ENCODE assay signal across 10 cellular contexts in the genomic region with DNA sequence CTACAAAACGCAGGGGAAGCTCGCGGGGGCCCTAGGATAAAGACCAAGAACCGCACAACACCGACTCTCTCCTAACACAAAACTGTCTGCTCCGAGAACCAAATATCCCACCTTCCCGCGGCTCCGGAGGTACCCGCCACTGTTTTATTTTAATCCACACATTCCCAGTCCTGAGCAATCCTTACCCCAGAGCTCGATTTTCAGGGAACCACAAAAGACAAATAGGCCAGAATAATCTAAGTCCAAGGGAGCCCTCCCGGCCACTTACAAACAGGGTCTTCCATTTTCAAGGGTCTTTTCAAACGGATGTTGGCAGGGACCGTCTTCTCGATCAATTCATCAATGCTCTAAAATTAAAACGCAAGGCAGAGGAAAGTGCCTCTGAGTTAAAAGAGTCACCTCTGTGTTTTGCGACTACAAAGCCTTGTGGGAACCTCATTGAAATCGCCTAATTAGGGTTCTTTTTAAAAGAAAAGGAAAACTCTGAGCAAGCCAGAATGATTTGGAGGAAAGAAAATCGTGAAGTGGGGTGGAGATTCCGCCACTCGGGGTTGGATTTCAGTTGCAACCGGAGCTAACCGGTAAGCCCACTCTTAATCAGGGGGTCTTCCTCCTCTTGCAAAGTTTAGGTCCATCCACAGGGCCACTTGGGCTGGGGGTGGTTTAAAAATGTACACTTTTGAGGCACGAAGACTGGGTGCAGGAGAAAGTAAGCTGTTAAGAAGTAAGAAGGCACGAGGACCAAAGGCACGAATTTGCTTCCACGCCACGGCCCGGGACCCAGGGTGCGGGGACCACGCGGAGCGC. TPM values are rescaled to one million over a fixed set of nuclear protein-coding genes. Genes with fewer than 3 reads are reported as not detected.
DNase-seq lines count a peak whose midpoint lies in the region; ATAC-seq and TF ChIP-seq lines count a peak whose summit lies in the region.
"Had no signal": no experiment of that assay in that cellular context is flagged by ENCODE, and none has a peak within 500 bp of the region (broad histone marks: within the 10 kb centered on the region; RNA-seq: fewer than 3 reads in every experiment).

No MANE protein-coding gene starts in this region.

- no peak overlapping the region for H3K18ac ChIP-seq in mesendoderm (ENCODE audit: low read length)

- H2BK15ac ChIP-seq in mesendoderm (replicated peaks; ENCODE audit: low read depth): no peak overlapping the region

- no peak overlapping the region for H2AK5ac ChIP-seq in mesendoderm (ENCODE audit: low read length)

- H3K9me3 ChIP-seq in heart right ventricle: no peaks in the 10 kb centered on the region
- no peaks in the 10 kb centered on the region for H3K9me3 ChIP-seq in right cardiac atrium (ENCODE audit: control insufficient read depth, low read length)
- H3K9me3 ChIP-seq in ascending aorta: no peaks in the 10 kb centered on the region
- H3K9me3 ChIP-seq in upper lobe of left lung: no peaks in the 10 kb centered on the region
- H3K9me3 ChIP-seq: SJSA1 had no signal

- no peak overlapping the region for H2BK120ac ChIP-seq in mesendoderm (ENCODE audit: low read depth, low read length)

- no peak overlapping the region for H2BK5ac ChIP-seq in mesendoderm (ENCODE audit: low read length)

- peaks cover 4% of the 10 kb centered on the region for H3K79me2 ChIP-seq in mesendoderm (ENCODE audit: control insufficient read depth, insufficient read depth, low read length)

- peak overlapping the region; percentile 67 for H3K9ac ChIP-seq in mesendoderm (ENCODE audit: low read length)

- H3K4me1 ChIP-seq in heart right ventricle (peaks cover 4 to 17% (median 16%) of the 10 kb centered on the region in 9 donors), right cardiac atrium (ENCODE audit: control insufficient read depth, insufficient read depth, low read length) (peaks cover 2% of the 10 kb centered on the region), ascending aorta (peaks cover 4 to 7% of the 10 kb centered on the region in 2 donors), mesendoderm (ENCODE audit: control insufficient read depth, low read depth, low read length) (no peaks in the 10 kb centered on the region), upper lobe of left lung (peaks cover 11 to 24% (median 14%) of the 10 kb centered on the region in 4 donors)
- H3K4me1 ChIP-seq: SJSA1 had no signal

- no peak overlapping the region for H3K23ac ChIP-seq in mesendoderm (ENCODE audit: low read length)

- TF ChIP-seq POLR2A in upper lobe of left lung (IDR thresholded peaks at IDR 0.05): no peak

- H3K4me3 ChIP-seq in heart right ventricle (peak overlapping the region in 9 of 10 donors; percentile 36 to 55 (median 47)), right cardiac atrium (ENCODE audit: low read length) (no peak overlapping the region), ascending aorta (peak overlapping the region; percentile 69 to 85), mesendoderm (ENCODE audit: low read length) (peak overlapping the region; percentile 9), upper lobe of left lung (peak overlapping the region in 3 of 4 donors; percentile 41 to 51 (median 50))
- H3K4me3 ChIP-seq: SJSA1 had no signal

- ATAC-seq in heart right ventricle (no peak), right cardiac atrium (no peak), upper lobe of left lung (ENCODE audit: low FRiP score in 2 of 2) (no peak)

- peaks cover 5 to 84% (median 72%) of the 10 kb centered on the region in 7 donors for H3K27me3 ChIP-seq in heart right ventricle
- no peaks in the 10 kb centered on the region for H3K27me3 ChIP-seq in right cardiac atrium (ENCODE audit: control insufficient read depth, insufficient read depth)
- H3K27me3 ChIP-seq in ascending aorta: no peaks in the 10 kb centered on the region
- H3K27me3 ChIP-seq in mesendoderm (ENCODE audit: insufficient read depth, low read length, poor library complexity): no peaks in the 10 kb centered on the region
- H3K27me3 ChIP-seq in upper lobe of left lung: peaks cover 0 to 28% (median 14%) of the 10 kb centered on the region in 4 donors

- no peak overlapping the region for H3K4ac ChIP-seq in mesendoderm (ENCODE audit: low read depth, low read length)

- TF ChIP-seq CTCF in heart right ventricle (IDR thresholded peaks at IDR 0.05) (no peak), ascending aorta (IDR thresholded peaks at IDR 0.05) (no peak), upper lobe of left lung (IDR thresholded peaks at IDR 0.05) (no peak)

- DNase-seq in heart right ventricle (no peak), right cardiac atrium (no peak), ascending aorta (ENCODE audit: low spot score in 2 of 2) (no peak), mesendoderm (no peak), upper lobe of left lung (no peak), NCI-H2081 (lab: John Stamatoyannopoulos, UW) (no peak), superior temporal gyrus (ENCODE audit: extremely low spot score) (no peak), NK-92 (lab: John Stamatoyannopoulos, UW; ENCODE audit: unreplicated experiment) (no peak)
- DNase-seq: DND-41 had no signal

- H3K27ac ChIP-seq in heart right ventricle (no peak overlapping the region), right cardiac atrium (ENCODE audit: low read length) (no peak overlapping the region), ascending aorta (no peak overlapping the region), mesendoderm (ENCODE audit: low read depth, low read length) (no peak overlapping the region), upper lobe of left lung (no peak overlapping the region)
- H3K27ac ChIP-seq: SJSA1 had no signal

- H4K5ac ChIP-seq in mesendoderm (ENCODE audit: low read length): no peak overlapping the region

- no peak overlapping the region for H4K8ac ChIP-seq in mesendoderm (ENCODE audit: low read depth, low read length)

- H3K56ac ChIP-seq in mesendoderm (ENCODE audit: low read length): peak overlapping the region; percentile 81

- intact Hi-C loops in heart right ventricle (cut with DNase I) (no loop called here), right cardiac atrium (cut with DNase I) (no loop called here), ascending aorta (cut with DNase I) (no loop called here)

- TF ChIP-seq EP300 in upper lobe of left lung (IDR thresholded peaks at IDR 0.05): no peak

- no peaks in the 10 kb centered on the region for H3K36me3 ChIP-seq in heart right ventricle
- no peaks in the 10 kb centered on the region for H3K36me3 ChIP-seq in ascending aorta
- no peaks in the 10 kb centered on the region for H3K36me3 ChIP-seq in mesendoderm (ENCODE audit: control insufficient read depth, insufficient read depth, low read length)
- no peaks in the 10 kb centered on the region for H3K36me3 ChIP-seq in upper lobe of left lung
- H3K36me3 ChIP-seq: SJSA1 had no signal

- H3K4me2 ChIP-seq in mesendoderm (ENCODE audit: low read length): peak overlapping the region; percentile 80

- H3K79me1 ChIP-seq in mesendoderm (ENCODE audit: low read length): peaks cover 4% of the 10 kb centered on the region

- WGBS in heart right ventricle, 2 donors: 2 to 5% methylated on average over 33 of the region's 33 CpGs
- WGBS in right cardiac atrium: 5% methylated on average over 33 of the region's 33 CpGs
- WGBS in mesendoderm (ENCODE audit: extremely low coverage, insufficient coverage, low lambda C conversion rate): no CpG with 5 or more reads among the region's 33 CpGs
- WGBS in upper lobe of left lung, 2 donors: 8 to 11% methylated on average over 33 of the region's 33 CpGs

RNA-seq across cellular contexts. Expression of gene GLDC, which starts 1.0 kb away (rescaled TPM):
- total RNA-seq in heart right ventricle: not detected
- under 1 TPM in 1 of 2 donors, not detected in 1; 0.03 TPM for polyA plus RNA-seq in heart right ventricle
- under 1 TPM; 0.26 to 0.65 (median 0.63) TPM for total RNA-seq in right cardiac atrium
- polyA plus RNA-seq in right cardiac atrium: 0.29 TPM
- 0.64 TPM for total RNA-seq in ascending aorta
- polyA plus RNA-seq in mesendoderm (2013, experiment 1 of 2): 39.5 TPM
- polyA plus RNA-seq in mesendoderm (2013, experiment 2 of 2): 39.3 TPM
- total RNA-seq in upper lobe of left lung: 1 to 10 TPM in 2 of 6 donors, under 1 TPM in 2, not detected in 2; 0.60 to 3.1 (median 1.1) TPM
